ENCODE assay signal across 27 cellular contexts in genomic region chr21:33455858-33456446, GRCh38. TPM values are rescaled to one million over a fixed set of nuclear protein-coding genes. Genes with fewer than 3 reads are reported as not detected.
DNase-seq lines count a peak whose midpoint lies in the region; ATAC-seq, FAIRE-seq and TF ChIP-seq lines count a peak whose summit lies in the region.
"Had no signal": no experiment of that assay in that cellular context is flagged by ENCODE, and none has a peak within 500 bp of the region (broad histone marks: within the 10 kb centered on the region; RNA-seq: fewer than 3 reads in every experiment).

No MANE protein-coding gene starts in this region.

- H4K8ac ChIP-seq in H1 (ENCODE audit: extremely low read depth, insufficient read depth, low read length), result no peak overlapping the region

- no peak overlapping the region for H3K4me3 Mint-ChIP-seq in activated CD8-positive, alpha-beta memory T cell treated with anti-CD3 and anti-CD28 coated beads, Interleukin-2, amount 10 ng/mL, durations not matched to agents 7 days and 5 days
- H3K4me3 Mint-ChIP-seq: CD4-positive, CD25-positive, alpha-beta regulatory T cell; HFFc6; T-cell had no signal

- no peak for FAIRE-seq in H1 (lab: Jason Lieb, UNC)
- FAIRE-seq: H54 had no signal

- no peaks in the 10 kb centered on the region for H3K23me2 ChIP-seq in H1 (ENCODE audit: low read depth, low read length)

- no peaks in the 10 kb centered on the region for H3K9me3 ChIP-seq in OCI-LY3 (ENCODE audit: insufficient read depth, low read length)
- no peaks in the 10 kb centered on the region for H3K9me3 ChIP-seq in H1 (ENCODE audit: insufficient read depth in 2 of 2, low read depth in 1 of 2, low read length in 1 of 2)
- H3K9me3 ChIP-seq in thyroid gland, result no peaks in the 10 kb centered on the region
- H3K9me3 ChIP-seq: BLaER1 had no signal

- peak overlapping the region; percentile 13; the same call in 1 of the 2 replicates for H3K4me2 ChIP-seq in OCI-LY3 (ENCODE audit: low read length)
- H3K4me2 ChIP-seq in H1 (ENCODE audit: insufficient read depth in 1 of 2, low read depth in 2 of 2, low read length in 2 of 2), result no peak overlapping the region
- H3K4me2 ChIP-seq: BLaER1, PC-9 had no signal

- H3K27me3 ChIP-seq in OCI-LY3 (ENCODE audit: low read depth, low read length) (no peaks in the 10 kb centered on the region), H1 (replicated peaks in 1 of 4; ENCODE audit: control insufficient read depth in 3 of 4, extremely low read depth in 1 of 4, insufficient read depth in 3 of 4, low read length in 3 of 4) (no peaks in the 10 kb centered on the region), thyroid gland (no peaks in the 10 kb centered on the region)
- H3K27me3 ChIP-seq: BLaER1 had no signal

- H2BK20ac ChIP-seq in H1 (ENCODE audit: low read length), result no peak overlapping the region

- H4K91ac ChIP-seq in H1 (replicated peaks; ENCODE audit: insufficient read length, low read length), result no peak overlapping the region

- H3K36me3 ChIP-seq in OCI-LY3 (replicated peaks; ENCODE audit: low read depth, low read length) (no peaks in the 10 kb centered on the region), H1 (ENCODE audit: control insufficient read depth in 2 of 4, insufficient read depth in 4 of 4, low read length in 3 of 4) (peaks cover 0 to 4% (median under 1%) of the 10 kb centered on the region in 4 experiments; a peak in 3 of 8 replicates), thyroid gland (peaks cover 29 to 40% of the 10 kb centered on the region in 2 donors)

- H2AFZ ChIP-seq in OCI-LY3 (ENCODE audit: low read depth, low read length) (no peak overlapping the region), H1 (ENCODE audit: low read length) (no peak overlapping the region)
- H2AFZ ChIP-seq: PC-9 had no signal

- peaks cover 16% of the 10 kb centered on the region for H3K36me3 Mint-ChIP-seq in activated CD8-positive, alpha-beta memory T cell treated with anti-CD3 and anti-CD28 coated beads, Interleukin-2, amount 10 ng/mL, durations not matched to agents 7 days and 5 days

- H3K79me2 ChIP-seq in OCI-LY3 (ENCODE audit: low read length) (no peaks in the 10 kb centered on the region), H1 (ENCODE audit: control insufficient read depth in 1 of 2, insufficient read depth in 2 of 2, low read length in 2 of 2) (no peaks in the 10 kb centered on the region)

- no peak overlapping the region for H2BK15ac ChIP-seq in H1 (ENCODE audit: low read length)

- H3K27me3 Mint-ChIP-seq in activated CD8-positive, alpha-beta memory T cell treated with anti-CD3 and anti-CD28 coated beads, Interleukin-2, amount 10 ng/mL, durations not matched to agents 7 days and 5 days, result no peaks in the 10 kb centered on the region
- H3K27me3 Mint-ChIP-seq: CD4-positive, CD25-positive, alpha-beta regulatory T cell; T-cell had no signal

- no peak overlapping the region for H2BK5ac ChIP-seq in H1 (ENCODE audit: low read depth, low read length)

- H3K23ac ChIP-seq in H1 (ENCODE audit: insufficient read length), result no peak overlapping the region

- H3K27ac ChIP-seq in OCI-LY3 (ENCODE audit: low read length) (no peak overlapping the region), H1 (ENCODE audit: low read depth, low read length) (no peak overlapping the region), thyroid gland (peak overlapping the region in 2 of 3 donors; percentile 12 to 13)
- H3K27ac ChIP-seq: BLaER1, HL-60, PC-9 had no signal

- WGBS in H1 (ENCODE audit: extremely low coverage in 1 of 2, insufficient coverage in 1 of 2, insufficient read length in 1 of 2, insufficient replicate concordance in 2 of 2, low coverage in 1 of 2, low lambda C conversion rate in 2 of 2, missing lambda C conversion rate in 1 of 2), 2 experiments, result 75% methylated on average over 2 of the region's 2 CpGs; no CpG with 5 or more reads in 1 of the 2 experiments
- 66 to 71% methylated on average over 2 of the region's 2 CpGs for WGBS in thyroid gland, 2 donors

- no peak for ATAC-seq in activated CD8-positive, alpha-beta memory T cell treated with anti-CD3 and anti-CD28 coated beads, Interleukin-2, amount 10 ng/mL, durations not matched to agents 7 days and 5 days
- ATAC-seq in GM21825 (IDR thresholded peaks at IDR 0.05; ENCODE audit: unreplicated experiment) (no peak), HG02798 (IDR thresholded peaks at IDR 0.05; ENCODE audit: poor library complexity, unreplicated experiment) (no peak)
- ATAC-seq: T-cell had no signal

- no peak overlapping the region for H3K4me3 ChIP-seq in OCI-LY3 (ENCODE audit: low read length)
- H3K4me3 ChIP-seq in H1 (ENCODE audit: extremely low read depth in 1 of 4, insufficient read depth in 2 of 4, low read depth in 3 of 4, low read length in 4 of 4), result no peak overlapping the region
- no peak overlapping the region for H3K4me3 ChIP-seq in thyroid gland (replicated peaks in 1 of 3)
- H3K4me3 ChIP-seq: BLaER1, PC-9 had no signal

- H3K9ac ChIP-seq in OCI-LY3 (ENCODE audit: low read length), result no peak overlapping the region
- no peak overlapping the region for H3K9ac ChIP-seq in H1 (replicated peaks in 1 of 4; ENCODE audit: extremely low read depth in 1 of 4, low read depth in 3 of 4, low read length in 3 of 4)
- H3K9ac ChIP-seq: BLaER1 had no signal

- CTCF ChIA-PET in activated CD8-positive, alpha-beta memory T cell treated with anti-CD3 and anti-CD28 coated beads, Interleukin-2, amount 10 ng/mL, durations not matched to agents 7 days and 5 days (lab: Charles Lee), result interaction anchor here (1.3 to 1.5 kb wide), 2 partner anchors 11 to 95 kb away, joined by 5 to 7 read pairs; no protein-coding TSS in a partner anchor
- CTCF ChIA-PET in H1 (lab: Charles Lee; ENCODE audit: partially characterized antibody), result interaction anchor here (0.7 to 1.4 kb wide), 5 partner anchors 10 to 108 kb away, joined by 3 to 5 read pairs (median 3); no protein-coding TSS in a partner anchor

- TF ChIP-seq RAD21 in H1 (IDR thresholded peaks at IDR 0.05 in 1 of 2, conservative IDR thresholded peaks at IDR 0.05 in 1 of 2; ENCODE audit: low read depth in 2 of 2, low read length in 2 of 2), result no peak

- H4K20me1 ChIP-seq in OCI-LY3 (ENCODE audit: insufficient read depth, low read length) (no peaks in the 10 kb centered on the region), H1 (replicated peaks in 1 of 2; ENCODE audit: control insufficient read depth in 1 of 2, insufficient read depth in 2 of 2, low read length in 2 of 2) (no peaks in the 10 kb centered on the region)
- H4K20me1 ChIP-seq: BLaER1 had no signal

- H3K4me1 ChIP-seq in OCI-LY3 (ENCODE audit: low read length) (peaks cover 9% of the 10 kb centered on the region), H1 (replicated peaks in 1 of 4; ENCODE audit: control insufficient read depth in 3 of 4, insufficient read depth in 4 of 4, low read length in 3 of 4) (no peaks in the 10 kb centered on the region), thyroid gland (peaks cover 4 to 19% of the 10 kb centered on the region in 2 donors)
- H3K4me1 ChIP-seq: BLaER1 had no signal

- no peak overlapping the region for H3K56ac ChIP-seq in H1 (replicated peaks; ENCODE audit: insufficient read length, low read depth, low read length)

- DNase-seq in activated CD8-positive, alpha-beta memory T cell treated with anti-CD3 and anti-CD28 coated beads for 24 hours, result peak; percentile 3
- no peak for DNase-seq in activated CD8-positive, alpha-beta memory T cell treated with anti-CD3 and anti-CD28 coated beads, Interleukin-2, amount 10 ng/mL, durations not matched to agents 7 days and 5 days
- no peak for DNase-seq in H1 (ENCODE audit: low read depth in 1 of 2, low spot score in 2 of 2)
- no peak for DNase-seq in thyroid gland
- DNase-seq in kidney glomerular epithelial cell (lab: John Stamatoyannopoulos, UW), result no peak
- DNase-seq: CD4-positive, CD25-positive, alpha-beta regulatory T cell; DMS153; DND-41; HFFc6; Kasumi-1; NCI-H1092 treated with DMSO at 0.1 percent for 48 hours; NCI-H1436; NCI-H187; NCI-H2171 treated with DMSO at 0.1 percent for 48 hours; NCI-H345; NCI-H510A treated with DMSO at 0.1 percent for 48 hours; NCI-H774; PC-9; Right ventricle myocardium superior; RPMI8226; T-cell had no signal

- POLR2A ChIA-PET in H1 (lab: Charles Lee; ENCODE audit: partially characterized antibody), result interaction anchor here (1.1 to 1.4 kb wide), 2 partner anchors 13 to 19 kb away, joined by 3 to 4 read pairs; no protein-coding TSS in a partner anchor

- no peak overlapping the region for H3K27ac Mint-ChIP-seq in activated CD8-positive, alpha-beta memory T cell treated with anti-CD3 and anti-CD28 coated beads, Interleukin-2, amount 10 ng/mL, durations not matched to agents 7 days and 5 days
- H3K27ac Mint-ChIP-seq: HFFc6, T-cell had no signal

- H2AK5ac ChIP-seq in H1 (ENCODE audit: low read depth, low read length), result no peak overlapping the region

- H3K79me1 ChIP-seq in H1 (ENCODE audit: low read depth, low read length), result no peaks in the 10 kb centered on the region

- TF ChIP-seq CTCF in OCI-LY3 (IDR thresholded peaks at IDR 0.05; ENCODE audit: low read depth, low read length), result no peak
- TF ChIP-seq CTCF in H1 (IDR thresholded peaks at IDR 0.05; ENCODE audit: control extremely low read depth in 1 of 3, insufficient read depth in 1 of 3, low read depth in 1 of 3, low read length in 3 of 3), result no peak
- no peak for TF ChIP-seq CTCF in thyroid gland (IDR thresholded peaks at IDR 0.05)

- TF ChIP-seq EP300 in H1 (IDR thresholded peaks at IDR 0.05; ENCODE audit: borderline replicate concordance in 1 of 2, low read depth in 2 of 2, low read length in 2 of 2), result no peak

- H4K5ac ChIP-seq in H1 (ENCODE audit: insufficient read length, low read depth, low read length), result no peak overlapping the region

- TF ChIP-seq POLR2A in H1 (IDR thresholded peaks at IDR 0.05; ENCODE audit: control extremely low read depth in 1 of 2, low read depth in 2 of 2, low read length in 2 of 2), result no peak
- TF ChIP-seq POLR2A in thyroid gland (IDR thresholded peaks at IDR 0.05), result no peak

- no peak overlapping the region for H2BK12ac ChIP-seq in H1 (ENCODE audit: low read depth, low read length)

- intact Hi-C loops in thyroid gland (cut with DNase I), result no loop called here

- no peak overlapping the region for H3K4ac ChIP-seq in H1 (replicated peaks; ENCODE audit: insufficient read length, low read depth, low read length)

- no peaks in the 10 kb centered on the region for H3K9me3 Mint-ChIP-seq in activated CD8-positive, alpha-beta memory T cell treated with anti-CD3 and anti-CD28 coated beads, Interleukin-2, amount 10 ng/mL, durations not matched to agents 7 days and 5 days (ENCODE audit: low read depth)
- H3K9me3 Mint-ChIP-seq: HFFc6, T-cell had no signal

- H3K14ac ChIP-seq in H1 (ENCODE audit: insufficient read length), result no peak overlapping the region

- no peaks in the 10 kb centered on the region for H3K4me1 Mint-ChIP-seq in activated CD8-positive, alpha-beta memory T cell treated with anti-CD3 and anti-CD28 coated beads, Interleukin-2, amount 10 ng/mL, durations not matched to agents 7 days and 5 days
- H3K4me1 Mint-ChIP-seq: T-cell had no signal

- H3K18ac ChIP-seq in H1 (ENCODE audit: extremely low read depth, low read length), result no peak overlapping the region

- H2BK120ac ChIP-seq in H1 (replicated peaks; ENCODE audit: low read depth, low read length), result no peak overlapping the region

RNA-seq across cellular contexts. Expression of gene TMEM50B, which starts 23.8 kb away (rescaled TPM):
- 10 to 100 TPM; 23.6 to 32.7 TPM for total RNA-seq in activated CD8-positive, alpha-beta memory T cell treated with anti-CD3 and anti-CD28 coated beads, Interleukin-2, amount 10 ng/mL, durations not matched to agents 7 days and 5 days
- total RNA-seq in H1 (2021; fragmentation: NEBNext Ultra II Directional; extraction: Animal tissue kit (Norgen Biotek cat#: 25700)), result 16.8 and 17.8 TPM in 2 replicates
- 20.5 and 21.9 TPM in 2 replicates for polyA plus RNA-seq in H1 (2011; rRNA removed)
- polyA plus RNA-seq in H1 (2011; cell fraction: cytosol; rRNA removed), result 33.1 TPM
- 43.9 TPM for polyA plus RNA-seq in H1 (2011; cell fraction: nucleus; rRNA removed)
- polyA plus RNA-seq in H1 (2012, experiment 1 of 2), result 14.6 to 20.9 TPM (median 17.7 TPM) in 4 replicates
- 3.9 TPM for polyA plus RNA-seq in H1 (2012, experiment 2 of 2)
- polyA plus RNA-seq in H1 (2013, experiment 1 of 2), result 12.8 TPM
- 12.5 TPM for polyA plus RNA-seq in H1 (2013, experiment 2 of 2)
- polyA minus RNA-seq in H1 (2011; rRNA and poly(A)+ RNA removed), result 8.7 and 11.9 TPM in 2 replicates
- 5.6 TPM for polyA minus RNA-seq in H1 (2011; cell fraction: cytosol; rRNA and poly(A)+ RNA removed)
- 15.8 TPM for polyA minus RNA-seq in H1 (2011; cell fraction: nucleus; rRNA and poly(A)+ RNA removed)
- 100 to 1,000 TPM; 202 to 399 (median 295) TPM for total RNA-seq in thyroid gland

RNA-seq across cellular contexts. Expression of gene DNAJC28, which starts 35.6 kb away (rescaled TPM):
- total RNA-seq in activated CD8-positive, alpha-beta memory T cell treated with anti-CD3 and anti-CD28 coated beads, Interleukin-2, amount 10 ng/mL, durations not matched to agents 7 days and 5 days, result under 1 TPM; 0.53 to 0.75 TPM
- total RNA-seq in H1 (2021; fragmentation: NEBNext Ultra II Directional; extraction: Animal tissue kit (Norgen Biotek cat#: 25700)), result 4.2 and 4.3 TPM in 2 replicates
- polyA plus RNA-seq in H1 (2011; rRNA removed), result 0.75 and 0.97 TPM in 2 replicates
- polyA plus RNA-seq in H1 (2011; cell fraction: cytosol; rRNA removed), result 2.9 TPM
- 0.51 TPM for polyA plus RNA-seq in H1 (2011; cell fraction: nucleus; rRNA removed)
- polyA plus RNA-seq in H1 (2012, experiment 1 of 2), result 1.8 to 3.8 TPM (median 2.8 TPM) in 4 replicates
- 0.50 TPM for polyA plus RNA-seq in H1 (2012, experiment 2 of 2)
- 3.9 TPM for polyA plus RNA-seq in H1 (2013, experiment 1 of 2)
- polyA plus RNA-seq in H1 (2013, experiment 2 of 2), result 4.2 TPM
- 0.82 and 0.98 TPM in 2 replicates for polyA minus RNA-seq in H1 (2011; rRNA and poly(A)+ RNA removed)
- 0.51 TPM for polyA minus RNA-seq in H1 (2011; cell fraction: cytosol; rRNA and poly(A)+ RNA removed)
- polyA minus RNA-seq in H1 (2011; cell fraction: nucleus; rRNA and poly(A)+ RNA removed), result 2.1 TPM
- total RNA-seq in thyroid gland, result 10 to 100 TPM in 1 of 4 donors, 1 to 10 TPM in 3; 5.6 to 12.3 (median 9.3) TPM

RNA-seq across cellular contexts. Expression of gene IFNGR2, which starts 52.7 kb away (rescaled TPM):
- total RNA-seq in activated CD8-positive, alpha-beta memory T cell treated with anti-CD3 and anti-CD28 coated beads, Interleukin-2, amount 10 ng/mL, durations not matched to agents 7 days and 5 days, result under 1 TPM; 0.30 to 0.96 TPM
- total RNA-seq in H1 (2021; fragmentation: NEBNext Ultra II Directional; extraction: Animal tissue kit (Norgen Biotek cat#: 25700)), result 34.9 and 36.0 TPM in 2 replicates
- 33.4 and 46.4 TPM in 2 replicates for polyA plus RNA-seq in H1 (2011; rRNA removed)
- polyA plus RNA-seq in H1 (2011; cell fraction: cytosol; rRNA removed), result 39.1 TPM
- 37.9 TPM for polyA plus RNA-seq in H1 (2011; cell fraction: nucleus; rRNA removed)
- polyA plus RNA-seq in H1 (2012, experiment 1 of 2), result 37.0 to 39.3 TPM (median 37.9 TPM) in 4 replicates
- polyA plus RNA-seq in H1 (2012, experiment 2 of 2), result 36.4 TPM
- 25.9 TPM for polyA plus RNA-seq in H1 (2013, experiment 1 of 2)
- polyA plus RNA-seq in H1 (2013, experiment 2 of 2), result 27.9 TPM
- polyA minus RNA-seq in H1 (2011; rRNA and poly(A)+ RNA removed), result 60.5 and 66.1 TPM in 2 replicates
- 31.0 TPM for polyA minus RNA-seq in H1 (2011; cell fraction: cytosol; rRNA and poly(A)+ RNA removed)
- 27.3 TPM for polyA minus RNA-seq in H1 (2011; cell fraction: nucleus; rRNA and poly(A)+ RNA removed)
- total RNA-seq in thyroid gland, result 100 to 1,000 TPM in 1 of 4 donors, 10 to 100 TPM in 3; 64.9 to 100 (median 79.0) TPM

Comparison
In these comparisons a context has a peak if more than half of its experiments do, and no peak if none do; other contexts are left out.
1. H3K27ac ChIP-seq: peak in thyroid gland (2 of 3); none in OCI-LY3 (single experiment) and H1 (single experiment).
2. RNA of gene TMEM50B, which starts 23.8 kb away (total RNA-seq): 202 to 399 TPM in thyroid gland; 23.6 to 32.7 TPM in activated CD8-positive, alpha-beta memory T cell treated with anti-CD3 and anti-CD28 coated beads, Interleukin-2, amount 10 ng/mL, durations not matched to agents 7 days and 5 days and 16.8 to 17.8 TPM in H1; every median in the first group is over 4 times any median in the second.
3. RNA of gene IFNGR2, which starts 52.7 kb away (total RNA-seq): 64.9 to 100 TPM in thyroid gland and 34.9 to 36.0 TPM in H1; 0.30 to 0.96 TPM in activated CD8-positive, alpha-beta memory T cell treated with anti-CD3 and anti-CD28 coated beads, Interleukin-2, amount 10 ng/mL, durations not matched to agents 7 days and 5 days; every median in the first group is over 10 times any median in the second.